ENCODE assay signal across 11 cellular contexts in the genomic region with DNA sequence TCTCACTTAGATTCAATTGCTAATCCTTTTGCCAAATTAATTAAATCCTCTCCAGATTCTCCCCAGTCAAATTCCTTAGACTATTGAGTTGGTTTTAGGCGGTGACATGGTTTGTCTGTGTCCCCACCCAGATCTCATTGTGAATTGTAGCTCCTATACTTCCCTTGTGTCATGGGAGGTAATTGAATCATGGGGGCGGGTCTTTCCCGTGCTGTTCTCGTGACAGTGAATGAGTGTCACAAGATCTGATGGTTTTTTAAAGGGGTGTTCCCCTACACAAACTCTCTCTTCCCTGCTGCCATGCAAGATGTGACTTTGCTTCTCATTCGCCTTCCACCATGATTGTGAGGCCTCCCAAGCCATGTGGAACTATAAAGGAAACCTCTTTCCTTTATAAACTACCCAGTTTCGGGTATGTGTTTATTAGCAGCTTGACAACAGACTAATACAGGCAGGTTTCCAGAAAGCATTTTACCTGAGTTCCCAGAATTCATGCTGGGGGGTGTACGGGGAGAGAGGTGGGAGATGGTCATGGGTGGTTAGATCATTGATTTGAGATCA. TPM values are rescaled to one million over a fixed set of nuclear protein-coding genes. Genes with fewer than 3 reads are reported as not detected.
A peak's percentile ranks its signal among the peaks of the same experiment; 100 is the strongest.
DNase-seq lines count a peak whose midpoint lies in the region; FAIRE-seq and TF ChIP-seq lines count a peak whose summit lies in the region.
"Had no signal": no experiment of that assay in that cellular context is flagged by ENCODE, and none has a peak within 500 bp of the region (broad histone marks: within the 10 kb centered on the region; RNA-seq: fewer than 3 reads in every experiment).

No MANE protein-coding gene starts in this region.

- H3K4me1 ChIP-seq in muscle layer of duodenum (ENCODE audit: control insufficient read depth in 1 of 2, insufficient read depth in 2 of 2, low read length in 2 of 2) = peaks cover 5 to 10% of the 10 kb centered on the region in 2 donors

- peaks cover 2 to 16% of the 10 kb centered on the region in 2 donors for H3K36me3 ChIP-seq in muscle layer of duodenum (ENCODE audit: control insufficient read depth in 1 of 2, insufficient read depth in 2 of 2, low read length in 2 of 2)

- H3K4me3 ChIP-seq in NB4 (ENCODE audit: low read depth, low read length) (no peak overlapping the region), muscle layer of duodenum (ENCODE audit: low read depth in 1 of 2, low read length in 2 of 2) (no peak overlapping the region)

- H3K27ac ChIP-seq in muscle layer of duodenum (ENCODE audit: low read length) = peak overlapping the region; percentile 67

- H3K9me3 ChIP-seq in muscle layer of duodenum (ENCODE audit: control insufficient read depth in 1 of 2, low read length in 2 of 2) = no peaks in the 10 kb centered on the region

- TF ChIP-seq CTCF in NB4 (IDR thresholded peaks at IDR 0.05; ENCODE audit: low read depth, low read length) = no peak

- no peak for FAIRE-seq in urothelium cell line (lab: Jason Lieb, UNC)

- no peak for TF ChIP-seq POLR2A in NB4 (IDR thresholded peaks at IDR 0.05; ENCODE audit: extremely low read depth, insufficient read length)

- no peaks in the 10 kb centered on the region for H3K27me3 ChIP-seq in muscle layer of duodenum (ENCODE audit: low read depth, low read length)

- DNase-seq in COR-L47 (lab: John Stamatoyannopoulos, UW) = peak; percentile 31
- DNase-seq in NB4 (ENCODE audit: low read depth) = peak; percentile 26
- peak; percentile 24 to 75 for DNase-seq in dermis microvascular lymphatic vessel endothelial cell (ENCODE audit: low read depth in 2 of 2)
- no peak for DNase-seq in NCI-H2029 (lab: John Stamatoyannopoulos, UW)
- DNase-seq in urothelium cell line (ENCODE audit: low spot score) = no peak
- DNase-seq in SKM-1 (lab: John Stamatoyannopoulos, UW; ENCODE audit: unreplicated experiment) = no peak
- DNase-seq: activated CD4-positive, alpha-beta T cell treated with anti-CD3 and anti-CD28 coated beads, Interleukin-2, amount 10 ng/mL, durations not matched to agents 24 days and 14 days; activated naive CD4-positive, alpha-beta T cell treated with anti-CD3 and anti-CD28 coated beads, Interleukin-2, amount 10 ng/mL, durations not matched to agents 7 days and 5 days; NCI-H2227 treated with DMSO at 0.1 percent for 48 hours; stimulated activated naive CD8-positive, alpha-beta T cell treated with anti-CD3 and anti-CD28 coated beads, Interleukin-15, amount 100 ng/mL, for 72 hours had no signal

RNA-seq across cellular contexts. Expression of a gene that starts 44.7 kb away (rescaled TPM):
- 68.9 and 78.5 TPM in 2 replicates for total RNA-seq in dermis microvascular lymphatic vessel endothelial cell

RNA-seq across cellular contexts. Expression of a gene that starts 45.4 kb away (rescaled TPM):
- 21.0 and 33.4 TPM in 2 replicates for total RNA-seq in dermis microvascular lymphatic vessel endothelial cell

Comparison
In these comparisons a context has a peak if more than half of its experiments do, and no peak if none do; other contexts are left out.
1. DNase-seq: peak in COR-L47 (single experiment), NB4 (single experiment) and dermis microvascular lymphatic vessel endothelial cell (2 of 2); none in NCI-H2029 (single experiment), urothelium cell line (single experiment) and SKM-1 (single experiment).